Comparison of ENCODE assay signal across 16 cellular contexts in genomic region chr22:47198801-47199251, GRCh38.
A peak's percentile ranks its signal among the peaks of the same experiment; 100 is the strongest.
DNase-seq lines count a peak whose midpoint lies in the region; ATAC-seq and TF ChIP-seq lines count a peak whose summit lies in the region.
"Had no signal": no experiment of that assay in that cellular context is flagged by ENCODE, and none has a peak within 500 bp of the region (broad histone marks: within the 10 kb centered on the region; RNA-seq: fewer than 3 reads in every experiment).

No MANE protein-coding gene starts in this region.

- H3K9me3 ChIP-seq in lung (ENCODE audit: control insufficient read depth in 2 of 2, insufficient read depth in 1 of 2, low read length in 1 of 2) (no peaks in the 10 kb centered on the region), suprapubic skin (no peaks in the 10 kb centered on the region), psoas muscle (no peaks in the 10 kb centered on the region)
- H3K9me3 ChIP-seq: BE2C had no signal

- H3K4me3 ChIP-seq in coronary artery (no peak overlapping the region), lung (no peak overlapping the region), suprapubic skin (no peak overlapping the region), psoas muscle (no peak overlapping the region)
- H3K4me3 ChIP-seq: GM23248 had no signal

- TF ChIP-seq EP300 in suprapubic skin (IDR thresholded peaks at IDR 0.05) = no peak

- no peaks in the 10 kb centered on the region for H3K27me3 ChIP-seq in lung (ENCODE audit: control insufficient read depth, insufficient read depth)
- peaks cover 15% of the 10 kb centered on the region for H3K27me3 ChIP-seq in suprapubic skin
- H3K27me3 ChIP-seq in psoas muscle (ENCODE audit: insufficient read depth in 3 of 3, low read length in 2 of 3) = peaks cover 0 to 40% (median 10%) of the 10 kb centered on the region in 3 donors
- H3K27me3 ChIP-seq: BE2C had no signal

- peak; percentile 2 for DNase-seq in activated gamma-delta T cell treated with Interleukin-2 at 50 U/mL for 16 hours
- no peak for DNase-seq in activated gamma-delta T cell (lab: John Stamatoyannopoulos, UW)
- DNase-seq in coronary artery (ENCODE audit: low spot score) = peak; percentile 67
- DNase-seq in lung (ENCODE audit: low spot score) = peak; percentile 26
- DNase-seq in suprapubic skin (ENCODE audit: low spot score in 2 of 2) = peak; percentile 48 to 71
- DNase-seq in SHP77 (lab: John Stamatoyannopoulos, UW) = no peak
- no peak for DNase-seq in erythroblast (lab: John Stamatoyannopoulos, UW)
- DNase-seq in psoas muscle = no peak
- DNase-seq: BE2C, GF-D8, GM23248, MV-4-11, NCI-H1436, NCI-H2029 treated with DMSO at 0.1 percent for 48 hours, NCI-H510A treated with DMSO at 0.1 percent for 48 hours had no signal

- TF ChIP-seq POLR2A in suprapubic skin (IDR thresholded peaks at IDR 0.05) = no peak
- TF ChIP-seq POLR2A in erythroblast (IDR thresholded peaks at IDR 0.05; ENCODE audit: low read length) = no peak

- WGBS in lung, 2 donors = 91 to 93% methylated on average over 19 of the region's 19 CpGs
- WGBS in suprapubic skin = 83% methylated on average over 12 of the region's 19 CpGs
- 88 to 94% (median 89%) methylated on average over 19 of the region's 19 CpGs for WGBS in psoas muscle, 3 donors

- H3K27ac ChIP-seq in coronary artery = no peak overlapping the region
- no peak overlapping the region for H3K27ac ChIP-seq in lung (ENCODE audit: low read depth in 1 of 2, low read length in 1 of 2)
- no peak overlapping the region for H3K27ac ChIP-seq in suprapubic skin
- no peak overlapping the region for H3K27ac ChIP-seq in psoas muscle
- H3K27ac ChIP-seq: GM23248 had no signal

- TF ChIP-seq CTCF in coronary artery (IDR thresholded peaks at IDR 0.05) = no peak
- TF ChIP-seq CTCF in lung (IDR thresholded peaks at IDR 0.05; ENCODE audit: control extremely low read depth, extremely low read depth) = no peak
- TF ChIP-seq CTCF in suprapubic skin (IDR thresholded peaks at IDR 0.05) = no peak
- TF ChIP-seq CTCF in psoas muscle (IDR thresholded peaks at IDR 0.05) = no peak

- ATAC-seq in lung (ENCODE audit: insufficient read depth, low FRiP score) (no peak), psoas muscle (no peak)
- ATAC-seq: Panc1 had no signal

- H3K4me1 ChIP-seq in lung (ENCODE audit: control insufficient read depth in 2 of 2, insufficient read depth in 2 of 2, low read length in 2 of 2) (peaks cover 0 to 2% of the 10 kb centered on the region in 2 donors), suprapubic skin (peaks cover 6% of the 10 kb centered on the region), psoas muscle (no peaks in the 10 kb centered on the region)
- H3K4me1 ChIP-seq: BE2C had no signal

- H3K36me3 ChIP-seq in lung (ENCODE audit: control insufficient read depth in 2 of 2, insufficient read depth in 2 of 2, low read length in 2 of 2) = no peaks in the 10 kb centered on the region
- H3K36me3 ChIP-seq in suprapubic skin = no peaks in the 10 kb centered on the region
- H3K36me3 ChIP-seq in psoas muscle (ENCODE audit: insufficient read depth in 1 of 2, low read depth in 1 of 2) = no peaks in the 10 kb centered on the region
- H3K36me3 ChIP-seq: BE2C had no signal

- intact Hi-C loops in psoas muscle (cut with DNase I) = no loop called here

Comparison
In these comparisons a context has a peak if more than half of its experiments do, and no peak if none do; other contexts are left out.
1. DNase-seq: peak in activated gamma-delta T cell treated with Interleukin-2 at 50 U/mL for 16 hours (single experiment), coronary artery (single experiment), lung (single experiment) and suprapubic skin (2 of 2); none in activated gamma-delta T cell (single experiment), SHP77 (0 of 2), erythroblast (0 of 2) and psoas muscle (0 of 2).